Comparison of ENCODE assay signal across 9 cellular contexts in genomic region chr19:12778905-12779161, GRCh38. TPM values are rescaled to one million over a fixed set of nuclear protein-coding genes. Genes with fewer than 3 reads are reported as not detected.
DNase-seq lines count a peak whose midpoint lies in the region; ATAC-seq and TF ChIP-seq lines count a peak whose summit lies in the region.
"Had no signal": no experiment of that assay in that cellular context is flagged by ENCODE, and none has a peak within 500 bp of the region (broad histone marks: within the 10 kb centered on the region; RNA-seq: fewer than 3 reads in every experiment).

No MANE protein-coding gene starts in this region.

- H3K4me1 ChIP-seq in mucosa of descending colon (ENCODE audit: low read depth): peaks cover 46% of the 10 kb centered on the region

- H3K36me3 ChIP-seq in mucosa of descending colon (ENCODE audit: low read depth): no peaks in the 10 kb centered on the region

- H3K4me3 ChIP-seq in GM12875 (ENCODE audit: low read depth, low read length) (peak overlapping the region; percentile 51), fibroblast of pulmonary artery (replicated peaks; ENCODE audit: low read depth, low read length) (peak overlapping the region; percentile 78), skeletal muscle cell (ENCODE audit: low read depth, low read length) (peak overlapping the region; percentile 61), mucosa of descending colon (no peak overlapping the region)

- intact Hi-C loops in mucosa of descending colon (cut with DNase I, micrococcal nuclease): no loop called here

- no peaks in the 10 kb centered on the region for H3K9me3 ChIP-seq in mucosa of descending colon

- ATAC-seq in mucosa of descending colon (no peak), GM21390 (IDR thresholded peaks at IDR 0.05; ENCODE audit: unreplicated experiment) (no peak), GM19324 (IDR thresholded peaks at IDR 0.05; ENCODE audit: low FRiP score, unreplicated experiment) (no peak)

- TF ChIP-seq CTCF in GM12875 (IDR thresholded peaks at IDR 0.05; ENCODE audit: borderline replicate concordance, insufficient read depth, low read depth, low read length) (no peak), VCaP (conservative IDR thresholded peaks at IDR 0.05) (no peak), fibroblast of pulmonary artery (IDR thresholded peaks at IDR 0.05; ENCODE audit: low read length, missing control alignments) (no peak), mucosa of descending colon (IDR thresholded peaks at IDR 0.05) (no peak)

- DNase-seq in fibroblast of pulmonary artery (ENCODE audit: low read depth) (no peak), skeletal muscle cell (ENCODE audit: low read depth) (no peak), mucosa of descending colon (no peak), erythroblast (lab: John Stamatoyannopoulos, UW) (no peak)

- no peak for TF ChIP-seq POLR2A in erythroblast (IDR thresholded peaks at IDR 0.05; ENCODE audit: low read length)

- peak overlapping the region; percentile 75 for H3K27ac ChIP-seq in VCaP

RNA-seq across cellular contexts. Expression of gene HOOK2, which starts 3.5 kb away (rescaled TPM):
- 10 to 100 TPM; 52.2 to 91.9 (median 69.0) TPM for total RNA-seq in mucosa of descending colon

RNA-seq across cellular contexts. Expression of gene JUNB, which starts 12.5 kb away (rescaled TPM):
- 100 to 1,000 TPM; 170 to 191 (median 191) TPM for total RNA-seq in mucosa of descending colon

RNA-seq across cellular contexts. Expression of gene PRDX2, which starts 22.8 kb away (rescaled TPM):
- 100 to 1,000 TPM; 225 to 266 (median 256) TPM for total RNA-seq in mucosa of descending colon

RNA-seq across cellular contexts. Expression of gene THSD8, which starts 23.0 kb away (rescaled TPM):
- total RNA-seq in mucosa of descending colon: 10 to 100 TPM in 1 of 3 donors, 1 to 10 TPM in 2; 1.5 to 10.4 (median 2.7) TPM

RNA-seq across cellular contexts. Expression of gene BEST2, which starts 27.2 kb away (rescaled TPM):
- total RNA-seq in mucosa of descending colon: 100 to 1,000 TPM in 1 of 3 donors, 10 to 100 TPM in 2; 29.0 to 167 (median 32.2) TPM
- total RNA-seq: T-helper 2 cell treated with Interferon-gamma antibody and Interleukin-4, amounts not matched to agents 100 ng/mL and 5 ng/mL, for 36 hours had no signal
